In genomic region chr4:1746919-1747602, GRCh38 we compare ENCODE assay signal across 15 cellular contexts. TPM values are rescaled to one million over a fixed set of nuclear protein-coding genes. Genes with fewer than 3 reads are reported as not detected.
DNase-seq lines count a peak whose midpoint lies in the region; ATAC-seq and TF ChIP-seq lines count a peak whose summit lies in the region.
"Had no signal": no experiment of that assay in that cellular context is flagged by ENCODE, and none has a peak within 500 bp of the region (broad histone marks: within the 10 kb centered on the region; RNA-seq: fewer than 3 reads in every experiment).

No MANE protein-coding gene starts in this region.

- H3K4me1 Mint-ChIP-seq in Calu3 (ENCODE audit: low read depth, unreplicated experiment) (no peaks in the 10 kb centered on the region), Caco-2 (ENCODE audit: low read depth, unreplicated experiment) (no peaks in the 10 kb centered on the region)
- H3K4me1 Mint-ChIP-seq: activated CD8-positive, alpha-beta memory T cell treated with anti-CD3 and anti-CD28 coated beads, Interleukin-2, amount 10 ng/mL, durations not matched to agents 7 days and 5 days; brain; nephron had no signal

- POLR2A ChIA-PET in Panc1 (lab: Charles Lee) (no interaction called here), Caco-2 (lab: Charles Lee) (interaction anchor here (1.7 kb wide), 1 partner anchor 48 kb away, joined by 6 read pairs; no protein-coding TSS in a partner anchor)

- DNase-seq in Calu3 (peak; percentile 68), Panc1 (ENCODE audit: low read depth, low spot score) (no peak), dorsolateral prefrontal cortex (peak in 6 of 10 donors; percentile 32 to 65 (median 56)), mucosa of descending colon (no peak), Caco-2 (no peak), GOT3 (lab: John Stamatoyannopoulos, UW) (no peak), heart left ventricle (no peak)

- BruUV-seq in Calu3 (replicated peaks; lab: Mats Ljungman, UMichigan) (no TSS peak), Panc1 (replicated peaks; lab: Mats Ljungman, UMichigan) (no TSS peak), Caco-2 (replicated peaks; lab: Mats Ljungman, UMichigan) (no TSS peak)

- no peak overlapping the region for H3K27ac Mint-ChIP-seq in Calu3 (ENCODE audit: unreplicated experiment)
- no peak overlapping the region for H3K27ac Mint-ChIP-seq in Caco-2 (ENCODE audit: unreplicated experiment)
- H3K27ac Mint-ChIP-seq: activated CD8-positive, alpha-beta memory T cell treated with anti-CD3 and anti-CD28 coated beads, Interleukin-2, amount 10 ng/mL, durations not matched to agents 7 days and 5 days; brain; nephron had no signal

- H3K9me3 ChIP-seq in Panc1 (ENCODE audit: control insufficient read depth, insufficient read depth, low read depth, low read length): no peaks in the 10 kb centered on the region
- no peaks in the 10 kb centered on the region for H3K9me3 ChIP-seq in mucosa of descending colon
- peaks cover 0 to 7% (median 0%) of the 10 kb centered on the region in 3 donors for H3K9me3 ChIP-seq in gastroesophageal sphincter
- H3K9me3 ChIP-seq in Caco-2: no peaks in the 10 kb centered on the region
- no peaks in the 10 kb centered on the region for H3K9me3 ChIP-seq in heart left ventricle
- H3K9me3 ChIP-seq: BLaER1, sigmoid colon, vagina had no signal

- intact Hi-C loops in Calu3 (cut with micrococcal nuclease; ENCODE audit: unreplicated experiment) (no loop called here), Panc1 (cut with micrococcal nuclease; ENCODE audit: unreplicated experiment) (no loop called here), dorsolateral prefrontal cortex (cut with DNase I) (loop anchor here in 1 of 2 donors (5.0 kb wide), 1 partner anchor 150 kb away; no protein-coding TSS in a partner anchor), mucosa of descending colon (cut with DNase I, micrococcal nuclease) (loop anchor here in 1 of 2 donors (10.0 kb wide), 1 partner anchor 158 kb away; no protein-coding TSS in a partner anchor), Caco-2 (cut with micrococcal nuclease; ENCODE audit: unreplicated experiment) (loop anchor here (5.0 kb wide), 1 partner anchor 440 kb away; no protein-coding TSS in a partner anchor), heart left ventricle (cut with DNase I) (loop anchor here (1.0 to 5.0 kb wide), 7 partner anchors 60 to 155 kb away; no protein-coding TSS in a partner anchor)

- H3K27ac ChIP-seq in Panc1 (ENCODE audit: low read length): peak overlapping the region; percentile 34; the same call in 1 of the 2 replicates
- peak overlapping the region in 14 of 59 donors; percentile 3 to 82 (median 32) for H3K27ac ChIP-seq in dorsolateral prefrontal cortex
- no peak overlapping the region for H3K27ac ChIP-seq in gastroesophageal sphincter
- no peak overlapping the region for H3K27ac ChIP-seq in heart left ventricle
- H3K27ac ChIP-seq: BLaER1, sigmoid colon, vagina had no signal

- 80% methylated on average over 2 of the region's 33 CpGs; no CpG with 5 or more reads in 1 of the 2 donors for WGBS in gastroesophageal sphincter (ENCODE audit: low coverage in 1 of 2), 2 donors
- WGBS in heart left ventricle, 4 donors: 82 to 87% (median 85%) methylated on average over 20 to 33 of the region's 33 CpGs

- no peak overlapping the region for H3K4me3 Mint-ChIP-seq in Calu3 (ENCODE audit: low read depth, unreplicated experiment)
- H3K4me3 Mint-ChIP-seq in Caco-2 (ENCODE audit: unreplicated experiment): no peak overlapping the region
- H3K4me3 Mint-ChIP-seq: activated CD8-positive, alpha-beta memory T cell treated with anti-CD3 and anti-CD28 coated beads, Interleukin-2, amount 10 ng/mL, durations not matched to agents 7 days and 5 days; brain; nephron had no signal

- no peaks in the 10 kb centered on the region for H3K27me3 ChIP-seq in Panc1 (ENCODE audit: control insufficient read depth, insufficient read depth, low read length)
- H3K27me3 ChIP-seq in dorsolateral prefrontal cortex: peaks cover 0 to 3% (median 0%) of the 10 kb centered on the region in 45 donors
- peaks cover 45% of the 10 kb centered on the region for H3K27me3 ChIP-seq in gastroesophageal sphincter
- no peaks in the 10 kb centered on the region for H3K27me3 ChIP-seq in Caco-2 (replicated peaks; ENCODE audit: control insufficient read depth, insufficient read depth, low read length)
- H3K27me3 ChIP-seq in heart left ventricle: peaks cover 0 to 7% (median 0%) of the 10 kb centered on the region in 9 donors
- H3K27me3 ChIP-seq: BLaER1, vagina had no signal

- TF ChIP-seq CTCF in Calu3 (IDR thresholded peaks at IDR 0.05; ENCODE audit: unreplicated experiment) (no peak), Panc1 (IDR thresholded peaks at IDR 0.05) (no peak), dorsolateral prefrontal cortex (IDR thresholded peaks at IDR 0.05 in 54 of 56, conservative IDR thresholded peaks at IDR 0.05 in 2 of 56; ENCODE audit: low read depth in 1 of 56, partially characterized antibody in 56 of 56) (peak in 1 of 56 donors; percentile 22), mucosa of descending colon (IDR thresholded peaks at IDR 0.05) (no peak), gastroesophageal sphincter (IDR thresholded peaks at IDR 0.05) (no peak), Caco-2 (IDR thresholded peaks at IDR 0.05; ENCODE audit: insufficient read depth in 1 of 2, low read depth in 1 of 2, low read length in 1 of 2, severe bottlenecking in 1 of 2, unreplicated experiment in 1 of 2) (no peak), heart left ventricle (IDR thresholded peaks at IDR 0.05) (no peak)

- peaks cover 21% of the 10 kb centered on the region for H3K36me3 Mint-ChIP-seq in Calu3 (ENCODE audit: insufficient read depth, unreplicated experiment)
- peaks cover 28% of the 10 kb centered on the region for H3K36me3 Mint-ChIP-seq in Caco-2 (ENCODE audit: insufficient read depth, unreplicated experiment)
- H3K36me3 Mint-ChIP-seq: brain had no signal

- H3K4me1 ChIP-seq in Panc1 (ENCODE audit: control insufficient read depth, insufficient read depth, low read length) (peaks cover 3% of the 10 kb centered on the region; the same call in 1 of the 2 replicates), mucosa of descending colon (ENCODE audit: low read depth) (peaks cover 3% of the 10 kb centered on the region), gastroesophageal sphincter (peaks cover 0 to 11% (median 4%) of the 10 kb centered on the region in 3 donors), Caco-2 (0 out of 2 replicates have a peak, but pooled peaks cover 5% of the 10 kb centered on the region), heart left ventricle (peaks cover 0 to 11% (median 2%) of the 10 kb centered on the region in 12 donors)

- no peaks in the 10 kb centered on the region for H3K27me3 Mint-ChIP-seq in Calu3 (ENCODE audit: unreplicated experiment)
- no peaks in the 10 kb centered on the region for H3K27me3 Mint-ChIP-seq in Caco-2 (ENCODE audit: insufficient read depth, unreplicated experiment)
- H3K27me3 Mint-ChIP-seq: activated CD8-positive, alpha-beta memory T cell treated with anti-CD3 and anti-CD28 coated beads, Interleukin-2, amount 10 ng/mL, durations not matched to agents 7 days and 5 days; brain had no signal

- no peaks in the 10 kb centered on the region for H3K36me3 ChIP-seq in Panc1 (ENCODE audit: control insufficient read depth, insufficient read depth, low read length)
- no peaks in the 10 kb centered on the region for H3K36me3 ChIP-seq in mucosa of descending colon (ENCODE audit: low read depth)
- H3K36me3 ChIP-seq in gastroesophageal sphincter: peaks cover 0 to 22% of the 10 kb centered on the region in 2 donors
- H3K36me3 ChIP-seq in Caco-2 (ENCODE audit: control insufficient read depth, insufficient read depth, low read length): no peaks in the 10 kb centered on the region
- peaks cover 0 to 33% (median 7%) of the 10 kb centered on the region in 9 donors for H3K36me3 ChIP-seq in heart left ventricle
- H3K36me3 ChIP-seq: vagina had no signal

- no peak overlapping the region for H3K4me3 ChIP-seq in Panc1 (ENCODE audit: low read depth in 2 of 2, low read length in 2 of 2)
- no peak overlapping the region for H3K4me3 ChIP-seq in dorsolateral prefrontal cortex
- H3K4me3 ChIP-seq in mucosa of descending colon: no peak overlapping the region
- no peak overlapping the region for H3K4me3 ChIP-seq in gastroesophageal sphincter
- no peak overlapping the region for H3K4me3 ChIP-seq in Caco-2 (ENCODE audit: low read depth, low read length)
- no peak overlapping the region for H3K4me3 ChIP-seq in heart left ventricle
- H3K4me3 ChIP-seq: BLaER1, K562, sigmoid colon, vagina had no signal

- no peaks in the 10 kb centered on the region for H3K9me3 Mint-ChIP-seq in Calu3 (ENCODE audit: low read depth, unreplicated experiment)
- H3K9me3 Mint-ChIP-seq in Caco-2 (ENCODE audit: unreplicated experiment): no peaks in the 10 kb centered on the region
- H3K9me3 Mint-ChIP-seq: brain, nephron had no signal

- in situ Hi-C loops in Panc1 (cut with HindIII; ENCODE audit: low pct_unique_long_range_greater_than_20kb, low sequenced_read_pairs): no loop called here

- TF ChIP-seq POLR2A in gastroesophageal sphincter (IDR thresholded peaks at IDR 0.05) (no peak), heart left ventricle (IDR thresholded peaks at IDR 0.05) (no peak)

- ATAC-seq in Panc1 (peak; percentile 51), mucosa of descending colon (peak; percentile 7), gastroesophageal sphincter (no peak), heart left ventricle (no peak)

- CTCF ChIA-PET in Calu3 (lab: Charles Lee) (interaction anchor here (0.9 to 2.6 kb wide), 5 partner anchors 20 to 164 kb away, joined by 3 to 18 read pairs (median 4); no protein-coding TSS in a partner anchor), Panc1 (lab: Charles Lee) (interaction anchor here (0.6 to 1.5 kb wide), 4 partner anchors 17 to 63 kb away, joined by 4 to 13 read pairs (median 6); no protein-coding TSS in a partner anchor), Caco-2 (lab: Charles Lee) (interaction anchor here (1.0 to 2.7 kb wide), 5 partner anchors 26 to 63 kb away, joined by 3 to 23 read pairs (median 5); partner anchors contain the start of genes TACC3 and TMEM129)

- TF ChIP-seq EP300 in gastroesophageal sphincter (IDR thresholded peaks at IDR 0.05): no peak

RNA-seq across cellular contexts. Expression of gene TACC3, which starts 25.7 kb away (rescaled TPM):
- total RNA-seq in Calu3 (2022) (89.6 and 95.9 TPM in 2 replicates), Panc1 (2021; ENCODE audit: unreplicated experiment) (106 TPM), dorsolateral prefrontal cortex (10 to 100 TPM in 16 of 120 experiments, 1 to 10 TPM in 104; 2.6 to 15.4 (median 6.8) TPM), mucosa of descending colon (10 to 100 TPM; 12.0 to 30.2 (median 12.7) TPM), gastroesophageal sphincter (1 to 10 TPM; 6.0 to 8.2 (median 7.1) TPM), Caco-2 (2022) (104 and 106 TPM in 2 replicates), heart left ventricle (10 to 100 TPM in 1 of 9 donors, 1 to 10 TPM in 8; 2.9 to 19.1 (median 6.0) TPM)
- 82.2 TPM for polyA plus RNA-seq in Panc1 (2012; ENCODE audit: insufficient read length)
- 1 to 10 TPM; 6.3 to 7.7 TPM for polyA plus RNA-seq in heart left ventricle

RNA-seq across cellular contexts. Expression of gene TMEM129, which starts 25.9 kb away (rescaled TPM):
- 29.8 and 31.0 TPM in 2 replicates for total RNA-seq in Calu3 (2022)
- total RNA-seq in Panc1 (2021; ENCODE audit: unreplicated experiment): 32.6 TPM
- polyA plus RNA-seq in Panc1 (2012; ENCODE audit: insufficient read length): 37.6 TPM
- total RNA-seq in dorsolateral prefrontal cortex: 10 to 100 TPM; 22.2 to 81.4 (median 37.9) TPM
- 10 to 100 TPM; 43.7 to 57.0 (median 55.6) TPM for total RNA-seq in mucosa of descending colon
- total RNA-seq in gastroesophageal sphincter: 10 to 100 TPM; 46.6 to 94.2 (median 64.6) TPM
- 36.5 and 39.0 TPM in 2 replicates for total RNA-seq in Caco-2 (2022)
- total RNA-seq in heart left ventricle: 10 to 100 TPM; 28.6 to 73.3 (median 37.2) TPM
- polyA plus RNA-seq in heart left ventricle: 10 to 100 TPM; 32.6 to 39.2 TPM

RNA-seq across cellular contexts. Expression of gene SLBP, which starts 34.9 kb away (rescaled TPM):
- total RNA-seq in Calu3 (2022): 46.1 and 49.3 TPM in 2 replicates
- 73.4 TPM for total RNA-seq in Panc1 (2021; ENCODE audit: unreplicated experiment)
- polyA plus RNA-seq in Panc1 (2012; ENCODE audit: insufficient read length): 81.0 TPM
- total RNA-seq in dorsolateral prefrontal cortex: 10 to 100 TPM; 23.0 to 54.6 (median 39.9) TPM
- 10 to 100 TPM; 21.9 to 31.7 (median 30.6) TPM for total RNA-seq in mucosa of descending colon
- 10 to 100 TPM; 34.1 to 54.0 (median 38.6) TPM for total RNA-seq in gastroesophageal sphincter
- total RNA-seq in Caco-2 (2022): 113 and 116 TPM in 2 replicates
- 10 to 100 TPM; 10.2 to 27.7 (median 11.7) TPM for total RNA-seq in heart left ventricle
- 10 to 100 TPM in 1 of 2 donors, 1 to 10 TPM in 1; 7.2 to 17.6 TPM for polyA plus RNA-seq in heart left ventricle

RNA-seq across cellular contexts. Expression of gene FGFR3, which starts 46.0 kb away (rescaled TPM):
- total RNA-seq in Calu3 (2022) (34.3 and 47.5 TPM in 2 replicates), Panc1 (2021; ENCODE audit: unreplicated experiment) (8.2 TPM), dorsolateral prefrontal cortex (100 to 1,000 TPM in 64 of 120 experiments, 10 to 100 TPM in 56; 36.8 to 327 (median 103) TPM), mucosa of descending colon (10 to 100 TPM; 25.5 to 79.1 (median 31.2) TPM), gastroesophageal sphincter (10 to 100 TPM in 1 of 4 donors, 1 to 10 TPM in 3; 1.4 to 17.7 (median 1.8) TPM), Caco-2 (2022) (112 and 132 TPM in 2 replicates), heart left ventricle (1 to 10 TPM; 1.2 to 4.6 (median 2.3) TPM)
- 10.7 TPM for polyA plus RNA-seq in Panc1 (2012; ENCODE audit: insufficient read length)
- 1 to 10 TPM; 1.1 to 2.8 TPM for polyA plus RNA-seq in heart left ventricle

Comparison
In these comparisons a context has a peak if more than half of its experiments do, and no peak if none do; other contexts are left out.
1. DNase-seq: peak in Calu3 (single experiment) and dorsolateral prefrontal cortex (6 of 10); none in Panc1 (single experiment), mucosa of descending colon (0 of 3), Caco-2 (0 of 2), GOT3 (single experiment) and heart left ventricle (0 of 5).
2. ATAC-seq: peak in Panc1 (single experiment) and mucosa of descending colon (single experiment); none in gastroesophageal sphincter (single experiment) and heart left ventricle (0 of 4).
3. intact Hi-C loops: an anchor here in Caco-2 (5.0 kb wide) and heart left ventricle (1.0 to 5.0 kb wide); none called in Calu3 and Panc1.